In the genomic region with DNA sequence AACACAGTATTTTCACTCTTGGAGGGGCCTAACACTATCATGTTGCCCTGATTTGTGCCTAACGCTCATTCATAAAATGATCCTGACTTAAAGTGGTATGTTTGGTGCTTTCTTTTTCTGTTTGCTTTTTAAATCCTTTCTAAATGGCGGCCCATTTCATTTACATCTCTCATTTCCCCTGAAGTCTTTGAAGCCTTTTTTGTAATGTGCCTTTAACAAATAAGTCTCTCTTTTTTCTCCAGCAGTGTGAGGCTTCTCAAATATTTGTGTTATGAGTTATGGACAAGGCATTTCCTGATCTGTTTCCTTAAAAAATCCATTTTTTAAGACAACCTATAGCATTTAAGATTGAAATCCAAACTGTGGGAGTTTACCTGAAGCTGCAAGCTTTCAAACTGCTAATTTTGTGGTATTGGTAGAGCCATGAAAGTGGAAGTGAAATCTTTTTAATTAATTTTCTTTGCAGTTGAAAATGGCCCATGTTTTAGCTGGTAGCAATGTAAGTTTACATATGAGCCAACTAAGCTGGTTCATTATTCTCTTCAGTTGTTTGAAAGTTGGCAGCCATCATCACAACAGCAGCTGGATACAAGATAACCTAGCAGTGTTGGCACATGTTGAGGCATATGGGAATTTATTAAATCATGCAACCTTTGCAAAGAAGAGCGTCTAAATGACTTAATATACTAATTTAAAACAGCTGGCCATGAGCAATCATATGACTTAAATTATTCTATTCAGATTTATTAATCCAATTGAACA, we compare ENCODE assay signal across 1 cellular context.
A peak's percentile ranks its signal among the peaks of the same experiment; 100 is the strongest.
TF ChIP-seq lines count a peak whose summit lies in the region.

No MANE protein-coding gene starts in this region.

TF ChIP-seq in GM12878, 131 proteins besides CTCF, POLR2A, EP300 and RAD21 (continued from another document):
- TF ChIP-seq, protein P1, sequence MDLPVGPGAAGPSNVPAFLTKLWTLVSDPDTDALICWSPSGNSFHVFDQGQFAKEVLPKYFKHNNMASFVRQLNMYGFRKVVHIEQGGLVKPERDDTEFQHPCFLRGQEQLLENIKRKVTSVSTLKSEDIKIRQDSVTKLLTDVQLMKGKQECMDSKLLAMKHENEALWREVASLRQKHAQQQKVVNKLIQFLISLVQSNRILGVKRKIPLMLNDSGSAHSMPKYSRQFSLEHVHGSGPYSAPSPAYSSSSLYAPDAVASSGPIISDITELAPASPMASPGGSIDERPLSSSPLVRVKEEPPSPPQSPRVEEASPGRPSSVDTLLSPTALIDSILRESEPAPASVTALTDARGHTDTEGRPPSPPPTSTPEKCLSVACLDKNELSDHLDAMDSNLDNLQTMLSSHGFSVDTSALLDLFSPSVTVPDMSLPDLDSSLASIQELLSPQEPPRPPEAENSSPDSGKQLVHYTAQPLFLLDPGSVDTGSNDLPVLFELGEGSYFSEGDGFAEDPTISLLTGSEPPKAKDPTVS (IDR thresholded peaks at IDR 0.05; ENCODE audit: low read depth, low read length), result no peak
- TF ChIP-seq RAD51 (IDR thresholded peaks at IDR 0.05) (no peak; the same call in 1 of the 2 replicates), ESRRA (IDR thresholded peaks at IDR 0.05; ENCODE audit: low read length) (no peak), CBX5 (IDR thresholded peaks at IDR 0.05; ENCODE audit: low read depth) (peak; percentile 85; the same call in 1 of the 2 replicates), IKZF1 (conservative IDR thresholded peaks at IDR 0.05) (peak; percentile 76; the same call in 1 of the 2 replicates), SP1 (IDR thresholded peaks at IDR 0.05; ENCODE audit: low read depth, low read length) (no peak), SPI1 (IDR thresholded peaks at IDR 0.05; ENCODE audit: borderline replicate concordance, insufficient read depth, low read depth, low read length) (peak; percentile 81), MLLT1 (IDR thresholded peaks at IDR 0.05) (peak; percentile 45), BACH1 (IDR thresholded peaks at IDR 0.05; ENCODE audit: borderline replicate concordance) (peak; percentile 60; the same call in 1 of the 2 replicates), IKZF2 (IDR thresholded peaks at IDR 0.05) (peak in 1 of 2 experiments; percentile 81), ZNF217 (IDR thresholded peaks at IDR 0.05) (peak; percentile 70; the same call in 1 of the 2 replicates), RELB (IDR thresholded peaks at IDR 0.05; ENCODE audit: low read depth) (peak; percentile 90), NFIC (IDR thresholded peaks at IDR 0.05; ENCODE audit: low read depth, low read length) (peak; percentile 63), ATF2 (IDR thresholded peaks at IDR 0.05; ENCODE audit: low read length) (peak; percentile 38; the same call in 1 of the 2 replicates), ZSCAN29 (IDR thresholded peaks at IDR 0.05) (no peak), KAT2A (conservative IDR thresholded peaks at IDR 0.05; ENCODE audit: control insufficient read depth, low read depth, low read length) (no peak), ZNF24 (IDR thresholded peaks at IDR 0.05) (peak; percentile 75), POLR2AphosphoS5 (IDR thresholded peaks at IDR 0.05; ENCODE audit: low read length) (no peak), SMARCA5 (IDR thresholded peaks at IDR 0.05) (no peak), RBBP5 (conservative IDR thresholded peaks at IDR 0.05) (peak; percentile 85; the same call in 1 of the 2 replicates), RUNX3 (IDR thresholded peaks at IDR 0.05; ENCODE audit: low read length) (peak; percentile 85), KLF5 (IDR thresholded peaks at IDR 0.05; ENCODE audit: partially characterized antibody) (no peak), GABPA (IDR thresholded peaks at IDR 0.05; ENCODE audit: low read depth) (0 out of 2 replicates have a peak, but pooled peaks have one; percentile 20), ATF7 (IDR thresholded peaks at IDR 0.05; ENCODE audit: low read depth) (peak; percentile 58), SKIL (IDR thresholded peaks at IDR 0.05; ENCODE audit: low read depth, poor library complexity, severe bottlenecking) (peak; percentile 78), ASH2L (IDR thresholded peaks at IDR 0.05; ENCODE audit: borderline replicate concordance, low read depth) (peak; percentile 85; the same call in 1 of the 2 replicates), CHD1 (IDR thresholded peaks at IDR 0.05; ENCODE audit: low read depth, low read length) (no peak), BMI1 (IDR thresholded peaks at IDR 0.05; ENCODE audit: borderline replicate concordance) (peak; percentile 73; the same call in 1 of the 2 replicates), SMAD1 (IDR thresholded peaks at IDR 0.05; ENCODE audit: low read depth, partially characterized antibody) (no peak), SREBF1 (IDR thresholded peaks at IDR 0.05; ENCODE audit: low read length) (no peak), SREBF2 (IDR thresholded peaks at IDR 0.05; ENCODE audit: low read length) (no peak), MTA2 (IDR thresholded peaks at IDR 0.05; ENCODE audit: low read depth) (peak; percentile 99)
- TF ChIP-seq, protein P2, sequence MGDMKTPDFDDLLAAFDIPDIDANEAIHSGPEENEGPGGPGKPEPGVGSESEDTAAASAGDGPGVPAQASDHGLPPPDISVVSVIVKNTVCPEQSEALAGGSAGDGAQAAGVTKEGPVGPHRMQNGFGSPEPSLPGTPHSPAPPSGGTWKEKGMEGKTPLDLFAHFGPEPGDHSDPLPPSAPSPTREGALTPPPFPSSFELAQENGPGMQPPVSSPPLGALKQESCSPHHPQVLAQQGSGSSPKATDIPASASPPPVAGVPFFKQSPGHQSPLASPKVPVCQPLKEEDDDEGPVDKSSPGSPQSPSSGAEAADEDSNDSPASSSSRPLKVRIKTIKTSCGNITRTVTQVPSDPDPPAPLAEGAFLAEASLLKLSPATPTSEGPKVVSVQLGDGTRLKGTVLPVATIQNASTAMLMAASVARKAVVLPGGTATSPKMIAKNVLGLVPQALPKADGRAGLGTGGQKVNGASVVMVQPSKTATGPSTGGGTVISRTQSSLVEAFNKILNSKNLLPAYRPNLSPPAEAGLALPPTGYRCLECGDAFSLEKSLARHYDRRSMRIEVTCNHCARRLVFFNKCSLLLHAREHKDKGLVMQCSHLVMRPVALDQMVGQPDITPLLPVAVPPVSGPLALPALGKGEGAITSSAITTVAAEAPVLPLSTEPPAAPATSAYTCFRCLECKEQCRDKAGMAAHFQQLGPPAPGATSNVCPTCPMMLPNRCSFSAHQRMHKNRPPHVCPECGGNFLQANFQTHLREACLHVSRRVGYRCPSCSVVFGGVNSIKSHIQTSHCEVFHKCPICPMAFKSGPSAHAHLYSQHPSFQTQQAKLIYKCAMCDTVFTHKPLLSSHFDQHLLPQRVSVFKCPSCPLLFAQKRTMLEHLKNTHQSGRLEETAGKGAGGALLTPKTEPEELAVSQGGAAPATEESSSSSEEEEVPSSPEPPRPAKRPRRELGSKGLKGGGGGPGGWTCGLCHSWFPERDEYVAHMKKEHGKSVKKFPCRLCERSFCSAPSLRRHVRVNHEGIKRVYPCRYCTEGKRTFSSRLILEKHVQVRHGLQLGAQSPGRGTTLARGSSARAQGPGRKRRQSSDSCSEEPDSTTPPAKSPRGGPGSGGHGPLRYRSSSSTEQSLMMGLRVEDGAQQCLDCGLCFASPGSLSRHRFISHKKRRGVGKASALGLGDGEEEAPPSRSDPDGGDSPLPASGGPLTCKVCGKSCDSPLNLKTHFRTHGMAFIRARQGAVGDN (IDR thresholded peaks at IDR 0.05), result peak; percentile 64
